Comparison of ENCODE assay signal across 17 cellular contexts in the genomic region with DNA sequence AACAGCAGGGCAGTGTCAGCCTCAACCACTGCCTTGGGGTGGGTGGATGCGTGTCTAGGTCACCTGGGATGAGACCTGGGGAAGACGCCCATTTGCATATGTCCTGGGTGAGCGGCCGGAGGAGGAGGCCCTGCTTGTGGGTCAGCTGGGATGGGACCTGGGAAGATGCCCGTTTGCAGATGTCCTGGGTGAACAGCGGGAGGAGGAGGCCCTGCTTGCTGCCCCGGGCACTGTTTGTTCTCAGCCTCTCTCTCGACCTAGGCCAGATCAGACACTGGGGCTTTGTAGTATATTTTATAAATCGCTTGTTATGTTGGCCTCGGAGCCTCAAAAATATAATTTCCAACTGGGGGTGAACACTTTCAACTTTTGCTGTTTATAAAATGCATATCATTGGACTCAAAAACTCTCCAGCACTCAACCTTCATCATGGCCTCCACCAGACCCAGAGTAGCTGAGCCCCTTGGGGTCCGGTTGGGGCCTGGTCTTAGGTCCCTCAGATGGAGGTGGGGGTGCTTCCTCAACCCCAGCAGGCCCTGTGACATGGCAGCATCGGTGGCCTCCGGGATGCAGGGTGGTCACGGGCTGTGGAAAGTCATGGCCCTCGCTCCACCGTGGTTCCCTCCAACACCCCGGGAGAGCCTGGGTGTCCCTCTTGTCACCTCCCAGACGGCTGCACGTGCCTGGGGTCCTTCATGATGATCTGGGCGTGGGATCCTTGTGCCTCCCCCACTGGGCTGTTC.
"Had no signal": no experiment of that assay in that cellular context is flagged by ENCODE, and none has a peak within 500 bp of the region (broad histone marks: within the 10 kb centered on the region; RNA-seq: fewer than 3 reads in every experiment).

No MANE protein-coding gene starts in this region.

- H3K27me3 ChIP-seq: brain microvascular endothelial cell, heart left ventricle, pancreas, transverse colon had no signal

- H3K4me1 ChIP-seq: heart left ventricle, lower lobe of right lung, pancreas, transverse colon had no signal

- H3K9me3 Mint-ChIP-seq: activated CD4-positive, alpha-beta T cell treated with anti-CD3 and anti-CD28 coated beads, Interleukin-2, amount 10 ng/mL, durations not matched to agents 24 days and 14 days; activated naive CD8-positive, alpha-beta T cell treated with anti-CD3 and anti-CD28 coated beads for 36 hours; stimulated activated memory B cell treated with anti-CD40 and anti-IgM and Interleukin-4, amounts not matched to agents 10 μg/mL and 1 μg/mL and 100 μg/mL, for 72 hours; T-helper 2 cell treated with Interferon-gamma antibody and Interleukin-4, amounts not matched to agents 5 μg/mL and 100 μg/mL, for 36 hours had no signal

- FAIRE-seq: frontal cortex, pancreas had no signal

- H3K4me1 Mint-ChIP-seq: activated naive CD8-positive, alpha-beta T cell treated with anti-CD3 and anti-CD28 coated beads for 36 hours had no signal

- H3K27ac ChIP-seq: brain microvascular endothelial cell, epithelial cell of prostate, heart left ventricle, lower lobe of right lung, pancreas, transverse colon had no signal

- DNase-seq: activated CD4-positive, alpha-beta T cell treated with anti-CD3 and anti-CD28 coated beads, Interleukin-2, amount 10 ng/mL, durations not matched to agents 24 days and 14 days; activated CD4-positive, CD25-positive, alpha-beta regulatory T cell; activated CD8-positive, alpha-beta T cell treated with anti-CD3 and anti-CD28 coated beads, Interleukin-2, amount 10 ng/mL, durations not matched to agents 7 days and 5 days; activated naive CD8-positive, alpha-beta T cell treated with anti-CD3 and anti-CD28 coated beads for 36 hours; brain microvascular endothelial cell; effector memory CD4-positive, alpha-beta T cell; heart left ventricle; left colon; lower lobe of right lung; pancreas; stimulated activated CD4-positive, alpha-beta T cell treated with anti-CD3 and anti-CD28 coated beads, Interleukin-12 subunit alpha, Interleukin-12 subunit beta, amount 100 ng/mL, for 4 hours; stimulated activated CD4-positive, alpha-beta T cell treated with anti-CD3 and anti-CD28 coated beads, Interleukin-2, amount 100 ng/mL, for 24 hours; transverse colon had no signal

- H3K9me3 ChIP-seq: heart left ventricle, lower lobe of right lung, pancreas, transverse colon had no signal

- H3K4me3 Mint-ChIP-seq: activated CD4-positive, alpha-beta T cell treated with anti-CD3 and anti-CD28 coated beads, Interleukin-2, amount 10 ng/mL, durations not matched to agents 24 days and 14 days; activated CD8-positive, alpha-beta T cell treated with anti-CD3 and anti-CD28 coated beads, Interleukin-2, amount 10 ng/mL, durations not matched to agents 7 days and 5 days; activated naive CD8-positive, alpha-beta T cell treated with anti-CD3 and anti-CD28 coated beads for 36 hours; stimulated activated memory B cell treated with anti-CD40 and anti-IgM and Interleukin-4, amounts not matched to agents 10 μg/mL and 1 μg/mL and 100 μg/mL, for 72 hours; T-helper 2 cell treated with Interferon-gamma antibody and Interleukin-4, amounts not matched to agents 5 μg/mL and 100 μg/mL, for 36 hours had no signal

- H3K36me3 ChIP-seq: pancreas, transverse colon had no signal

- ATAC-seq: activated CD8-positive, alpha-beta T cell treated with anti-CD3 and anti-CD28 coated beads, Interleukin-2, amount 10 ng/mL, durations not matched to agents 7 days and 5 days; heart left ventricle; left colon; lower lobe of right lung; pancreas had no signal

- H3K4me3 ChIP-seq: heart left ventricle, lower lobe of right lung, pancreas, transverse colon had no signal

- H3K27ac Mint-ChIP-seq: activated CD4-positive, alpha-beta T cell treated with anti-CD3 and anti-CD28 coated beads, Interleukin-2, amount 10 ng/mL, durations not matched to agents 24 days and 14 days; activated CD8-positive, alpha-beta T cell treated with anti-CD3 and anti-CD28 coated beads, Interleukin-2, amount 10 ng/mL, durations not matched to agents 7 days and 5 days; activated naive CD8-positive, alpha-beta T cell treated with anti-CD3 and anti-CD28 coated beads for 36 hours; stimulated activated memory B cell treated with anti-CD40 and anti-IgM and Interleukin-4, amounts not matched to agents 10 μg/mL and 1 μg/mL and 100 μg/mL, for 72 hours; T-helper 2 cell treated with Interferon-gamma antibody and Interleukin-4, amounts not matched to agents 5 μg/mL and 100 μg/mL, for 36 hours had no signal
